ENCODE assay signal across 15 cellular contexts in the genomic region with DNA sequence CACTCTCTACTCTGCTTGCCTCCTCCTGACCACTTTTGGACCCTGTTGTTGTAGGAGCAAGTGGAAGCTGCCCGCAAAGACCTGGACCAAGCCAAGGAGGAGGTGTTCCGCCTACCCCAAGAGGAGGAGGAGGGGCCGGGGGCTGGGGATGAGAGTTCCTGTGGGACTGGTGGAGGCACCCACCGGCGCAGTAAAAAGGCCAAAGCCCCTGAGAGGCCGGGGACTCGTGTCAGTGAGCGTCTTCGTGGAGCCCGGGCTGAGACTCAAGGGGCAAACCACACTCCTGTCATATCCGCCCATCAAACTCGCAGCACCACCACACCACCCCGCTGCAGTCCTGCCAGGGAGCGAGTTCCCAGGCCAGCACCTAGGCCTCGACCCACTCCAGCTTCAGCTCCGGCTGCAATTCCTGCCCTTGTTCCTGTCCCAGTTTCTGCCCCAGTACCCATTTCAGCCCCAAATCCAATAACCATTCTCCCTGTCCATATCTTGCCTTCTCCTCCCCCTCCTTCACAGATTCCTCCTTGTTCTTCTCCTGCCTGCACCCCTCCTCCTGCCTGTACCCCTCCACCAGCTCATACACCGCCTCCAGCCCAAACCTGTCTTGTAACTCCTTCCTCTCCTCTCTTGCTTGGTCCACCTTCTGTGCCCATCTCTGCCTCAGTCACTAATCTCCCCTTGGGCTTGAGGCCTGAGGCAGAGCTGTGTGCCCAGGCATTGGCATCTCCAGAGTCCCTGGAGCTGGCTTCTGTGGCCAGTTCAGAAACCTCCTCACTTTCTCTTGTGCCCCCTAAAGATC. TPM values are rescaled to one million over a fixed set of nuclear protein-coding genes. Genes with fewer than 3 reads are reported as not detected.
"Had no signal": no experiment of that assay in that cellular context is flagged by ENCODE, and none has a peak within 500 bp of the region (broad histone marks: within the 10 kb centered on the region; RNA-seq: fewer than 3 reads in every experiment).

No MANE protein-coding gene starts in this region.

- H3K9me3 ChIP-seq: ascending aorta, gastrocnemius medialis, heart right ventricle, pancreas, thyroid gland, uterus had no signal

- H3K9me3 Mint-ChIP-seq: neural progenitor cell had no signal

- H3K4me1 Mint-ChIP-seq: neural progenitor cell had no signal

- DNase-seq: activated CD4-positive, alpha-beta T cell treated with anti-CD3 and anti-CD28 coated beads, Interleukin-2, amount 50 U/mL, for 1 hour; activated T-cell treated with anti-CD3 and anti-CD28 coated beads, Interleukin-2, amount 50 U/mL, for 1 hour; effector CD8-positive, alpha-beta T cell; gastrocnemius medialis; heart right ventricle; left ventricle myocardium superior; mesendoderm; pancreas; stimulated activated CD4-positive, alpha-beta T cell treated with anti-CD3 and anti-CD28 coated beads, Interleukin-15, amount 100 ng/mL, for 24 hours; stimulated activated CD4-positive, alpha-beta T cell treated with anti-CD3 and anti-CD28 coated beads, Interleukin-4, amount 100 ng/mL, for 24 hours; thyroid gland; uterus had no signal

- H3K36me3 ChIP-seq: neural progenitor cell, uterus had no signal

- H3K27me3 ChIP-seq: ascending aorta, gastrocnemius medialis, heart right ventricle, neural progenitor cell, pancreas, thyroid gland, uterus had no signal

- H3K4me3 ChIP-seq: ascending aorta, gastrocnemius medialis, heart right ventricle, neural progenitor cell, pancreas, thyroid gland, uterus had no signal

- H3K4me3 Mint-ChIP-seq: neural progenitor cell had no signal

- H3K4me1 ChIP-seq: neural progenitor cell had no signal

- H3K27ac ChIP-seq: ascending aorta, epithelial cell of prostate, gastrocnemius medialis, heart right ventricle, neural progenitor cell, pancreas, thyroid gland, uterus had no signal

- H3K27ac Mint-ChIP-seq: neural progenitor cell had no signal

- ATAC-seq: gastrocnemius medialis, heart right ventricle, left ventricle myocardium superior, pancreas had no signal

RNA-seq across cellular contexts. Expression of a gene that starts 24.7 kb away (rescaled TPM):
- total RNA-seq: ascending aorta had no signal
